In genomic region chr1:61742620-61743431, GRCh38 we compare ENCODE assay signal across 8 cellular contexts. TPM values are rescaled to one million over a fixed set of nuclear protein-coding genes. Genes with fewer than 3 reads are reported as not detected.
DNase-seq lines count a peak whose midpoint lies in the region; ATAC-seq and TF ChIP-seq lines count a peak whose summit lies in the region.

No MANE protein-coding gene starts in this region.

- no peaks in the 10 kb centered on the region for H3K27me3 Mint-ChIP-seq in activated T-helper 17 cell treated with anti-CD3 and anti-CD28 coated beads, Interleukin-2, amount 50 U/mL, for 72 hours
- peaks cover 2% of the 10 kb centered on the region for H3K27me3 Mint-ChIP-seq in neural crest cell (ENCODE audit: low read depth)

- 0% methylated on average over 5 of the region's 74 CpGs for WGBS in gastroesophageal sphincter (ENCODE audit: low coverage in 1 of 2), 2 donors

- H3K36me3 Mint-ChIP-seq in activated T-helper 17 cell treated with anti-CD3 and anti-CD28 coated beads, Interleukin-2, amount 50 U/mL, for 72 hours (ENCODE audit: low read depth) = peaks cover 5% of the 10 kb centered on the region
- H3K36me3 Mint-ChIP-seq in neural crest cell (ENCODE audit: low read depth) = no peaks in the 10 kb centered on the region

- no peaks in the 10 kb centered on the region for H3K36me3 ChIP-seq in gastroesophageal sphincter

- TF ChIP-seq RAD21 in Ishikawa (IDR thresholded peaks at IDR 0.05; ENCODE audit: low read depth) = no peak

- ATAC-seq in GM21717 (IDR thresholded peaks at IDR 0.05; ENCODE audit: unreplicated experiment) (peak; percentile 75), gastroesophageal sphincter (peak; percentile 84)
- ATAC-seq in activated T-helper 17 cell treated with anti-CD3 and anti-CD28 coated beads, Interleukin-2, amount 50 U/mL, for 72 hours (replicated peaks) = peak; percentile 61

- no peaks in the 10 kb centered on the region for H3K9me3 Mint-ChIP-seq in activated T-helper 17 cell treated with anti-CD3 and anti-CD28 coated beads, Interleukin-2, amount 50 U/mL, for 72 hours
- no peaks in the 10 kb centered on the region for H3K9me3 Mint-ChIP-seq in neural crest cell

- TF ChIP-seq EP300 in Ishikawa (IDR thresholded peaks at IDR 0.05; ENCODE audit: borderline replicate concordance) (no peak), gastroesophageal sphincter (IDR thresholded peaks at IDR 0.05) (no peak)

- peak overlapping the region; percentile 59 for H3K4me3 Mint-ChIP-seq in activated T-helper 17 cell treated with anti-CD3 and anti-CD28 coated beads, Interleukin-2, amount 50 U/mL, for 72 hours
- H3K4me3 Mint-ChIP-seq in neural crest cell = peak overlapping the region; percentile 73

- TF ChIP-seq POLR2A in gastroesophageal sphincter (IDR thresholded peaks at IDR 0.05) = peak; percentile 20 to 40

- no peaks in the 10 kb centered on the region for H3K27me3 ChIP-seq in gastroesophageal sphincter

- H3K4me3 ChIP-seq in gastroesophageal sphincter = peak overlapping the region; percentile 52 to 97

- TF ChIP-seq CTCF in gastroesophageal sphincter (IDR thresholded peaks at IDR 0.05) (peak in 1 of 4 experiments; percentile 8), neural crest cell (conservative IDR thresholded peaks at IDR 0.05) (no peak)

- H3K9me3 ChIP-seq in gastroesophageal sphincter = no peaks in the 10 kb centered on the region

- peaks cover 26% of the 10 kb centered on the region for H3K4me1 Mint-ChIP-seq in activated T-helper 17 cell treated with anti-CD3 and anti-CD28 coated beads, Interleukin-2, amount 50 U/mL, for 72 hours
- peaks cover 17% of the 10 kb centered on the region for H3K4me1 Mint-ChIP-seq in neural crest cell

- DNase-seq in DMS 273 (lab: John Stamatoyannopoulos, UW; ENCODE audit: unreplicated experiment) = peak; percentile 70
- DNase-seq in DMS 273 treated with DMSO at 0.1 percent for 48 hours (lab: John Stamatoyannopoulos, UW) = no peak
- DNase-seq in neural crest cell (ENCODE audit: low read depth, low spot score) = peak; percentile 22
- DNase-seq in MV-4-11 (lab: John Stamatoyannopoulos, UW) = no peak

- peak overlapping the region; percentile 45 for H3K27ac Mint-ChIP-seq in activated T-helper 17 cell treated with anti-CD3 and anti-CD28 coated beads, Interleukin-2, amount 50 U/mL, for 72 hours
- no peak overlapping the region for H3K27ac Mint-ChIP-seq in neural crest cell (ENCODE audit: unreplicated experiment)

- peak overlapping the region; percentile 76 to 99 (median 96) for H3K27ac ChIP-seq in gastroesophageal sphincter

- H3K4me1 ChIP-seq in gastroesophageal sphincter = peaks cover 0 to 41% (median 4%) of the 10 kb centered on the region in 3 donors

TF ChIP-seq in Ishikawa, 13 proteins besides CTCF, POLR2A, EP300 and RAD21:
- TF ChIP-seq ZBTB7A (IDR thresholded peaks at IDR 0.05; ENCODE audit: low read depth) (peak; percentile 25; the same call in 1 of the 2 replicates), EGR1 (IDR thresholded peaks at IDR 0.05) (no peak), TEAD4 (IDR thresholded peaks at IDR 0.05) (no peak), TAF1 (IDR thresholded peaks at IDR 0.05; ENCODE audit: low read depth) (peak; percentile 29; the same call in 1 of the 2 replicates), YY1 (IDR thresholded peaks at IDR 0.05; ENCODE audit: low read depth) (no peak), MAX (IDR thresholded peaks at IDR 0.05) (no peak)
TF ChIP-seq in Ishikawa: peak in this region for 2.

RNA-seq across cellular contexts. Expression of gene PATJ, which starts 0.5 kb away (rescaled TPM):
- 10 to 100 TPM; 15.7 to 30.1 TPM for total RNA-seq in activated T-helper 17 cell treated with anti-CD3 and anti-CD28 coated beads, Interleukin-2, amount 50 U/mL, for 72 hours
- total RNA-seq in gastroesophageal sphincter = 10 to 100 TPM; 34.8 to 59.0 (median 37.1) TPM
- 3.9 and 4.9 TPM in 2 replicates for total RNA-seq in neural crest cell

RNA-seq across cellular contexts. Expression of gene TM2D1, which starts 17.9 kb away (rescaled TPM):
- total RNA-seq in activated T-helper 17 cell treated with anti-CD3 and anti-CD28 coated beads, Interleukin-2, amount 50 U/mL, for 72 hours = 10 to 100 TPM; 35.1 to 44.3 TPM
- total RNA-seq in gastroesophageal sphincter (10 to 100 TPM; 50.5 to 73.0 (median 65.7) TPM), neural crest cell (19.3 and 23.9 TPM in 2 replicates)

Comparison
In these comparisons a context has a peak if more than half of its experiments do, and no peak if none do; other contexts are left out.
1. DNase-seq: peak in DMS 273 (single experiment) and neural crest cell (single experiment); none in DMS 273 treated with DMSO at 0.1 percent for 48 hours (single experiment) and MV-4-11 (single experiment).
2. Peak in every context shown above with its lines, with median percentiles within 50 percentile points of each other: ATAC-seq.